25 cellular contexts compared by ENCODE assay signal in genomic region chr14:92886337-92886736, GRCh38. TPM values are rescaled to one million over a fixed set of nuclear protein-coding genes. Genes with fewer than 3 reads are reported as not detected.
DNase-seq lines count a peak whose midpoint lies in the region; ATAC-seq and TF ChIP-seq lines count a peak whose summit lies in the region.
"Had no signal": no experiment of that assay in that cellular context is flagged by ENCODE, and none has a peak within 500 bp of the region (broad histone marks: within the 10 kb centered on the region; RNA-seq: fewer than 3 reads in every experiment).

No MANE protein-coding gene starts in this region.

- H3F3A ChIP-seq in GM23338 (replicated peaks; ENCODE audit: low read depth): no peaks in the 10 kb centered on the region

- no peak overlapping the region for H2AK5ac ChIP-seq in mesendoderm (ENCODE audit: low read length)

- H4K8ac ChIP-seq in mesendoderm (ENCODE audit: low read depth, low read length): no peak overlapping the region

- peak overlapping the region; percentile 72; the same call in 1 of the 2 replicates for H2AFZ ChIP-seq in GM23338
- H2AFZ ChIP-seq: neural progenitor cell had no signal

- H3K9ac ChIP-seq in mesendoderm (ENCODE audit: low read length): no peak overlapping the region
- H3K9ac ChIP-seq: neural progenitor cell had no signal

- ATAC-seq in GM23338: no peak
- ATAC-seq: gastroesophageal sphincter had no signal

- no peaks in the 10 kb centered on the region; the same call in 2 of the 3 replicates for H3K9me3 Mint-ChIP-seq in GM23338
- H3K9me3 Mint-ChIP-seq: CD4-positive, alpha-beta T cell had no signal

- no peaks in the 10 kb centered on the region; the same call in 2 of the 3 replicates for H3K36me3 Mint-ChIP-seq in GM23338 (ENCODE audit: low read depth)
- H3K36me3 Mint-ChIP-seq: neural progenitor cell had no signal

- H3K4me1 ChIP-seq in GM23338 (ENCODE audit: insufficient read depth) (no peaks in the 10 kb centered on the region), mesendoderm (ENCODE audit: control insufficient read depth, low read depth, low read length) (no peaks in the 10 kb centered on the region)
- H3K4me1 ChIP-seq: esophagus muscularis mucosa, gastroesophageal sphincter, neural progenitor cell, prostate gland, suprapubic skin, uterus had no signal

- H3K4me3 ChIP-seq in GM23338: no peak overlapping the region
- no peak overlapping the region for H3K4me3 ChIP-seq in mesendoderm (ENCODE audit: low read length)
- H3K4me3 ChIP-seq: esophagus muscularis mucosa, gastroesophageal sphincter, lung, neural progenitor cell, prostate gland, suprapubic skin, uterus had no signal

- no peaks in the 10 kb centered on the region for H4K20me1 ChIP-seq in GM23338 (replicated peaks; ENCODE audit: insufficient read depth)

- H3K56ac ChIP-seq in mesendoderm (ENCODE audit: low read length): no peak overlapping the region

- no peak overlapping the region for H3K23ac ChIP-seq in mesendoderm (ENCODE audit: low read length)

- no CpG with 5 or more reads among the region's 11 CpGs for WGBS in mesendoderm (ENCODE audit: extremely low coverage, insufficient coverage, low lambda C conversion rate)

- H2BK5ac ChIP-seq in mesendoderm (ENCODE audit: low read length): no peak overlapping the region

- no peak overlapping the region for H4K5ac ChIP-seq in mesendoderm (ENCODE audit: low read length)

- no peaks in the 10 kb centered on the region for H3K79me2 ChIP-seq in GM23338 (replicated peaks; ENCODE audit: insufficient read depth)
- H3K79me2 ChIP-seq in mesendoderm (ENCODE audit: control insufficient read depth, insufficient read depth, low read length): no peaks in the 10 kb centered on the region

- no peak overlapping the region for H2BK15ac ChIP-seq in mesendoderm (replicated peaks; ENCODE audit: low read depth)

- H3K36me3 ChIP-seq in GM23338 (ENCODE audit: insufficient read depth): no peaks in the 10 kb centered on the region
- no peaks in the 10 kb centered on the region for H3K36me3 ChIP-seq in mesendoderm (ENCODE audit: control insufficient read depth, insufficient read depth, low read length)
- H3K36me3 ChIP-seq: esophagus muscularis mucosa, gastroesophageal sphincter, neural progenitor cell, prostate gland, suprapubic skin, uterus had no signal

- H2BK120ac ChIP-seq in mesendoderm (ENCODE audit: low read depth, low read length): no peak overlapping the region

- no peaks in the 10 kb centered on the region for H3K79me1 ChIP-seq in mesendoderm (ENCODE audit: low read length)

- no peak overlapping the region for H3K27ac ChIP-seq in GM23338 (ENCODE audit: low read depth)
- no peak overlapping the region for H3K27ac ChIP-seq in mesendoderm (ENCODE audit: low read depth, low read length)
- H3K27ac ChIP-seq: esophagus muscularis mucosa, gastroesophageal sphincter, neural progenitor cell, prostate gland, suprapubic skin, uterus had no signal

- no peak for DNase-seq in GM23338 (ENCODE audit: low spot score)
- DNase-seq in NCI-H187 treated with DMSO at 0.1 percent for 48 hours (lab: John Stamatoyannopoulos, UW): peak; percentile 54
- DNase-seq in NCI-H748 treated with DMSO at 0.1 percent for 48 hours (lab: John Stamatoyannopoulos, UW): peak; percentile 98
- DNase-seq in mesendoderm: peak; percentile 17
- no peak for DNase-seq in LoVo (ENCODE audit: low spot score)
- no peak for DNase-seq in posterior vena cava (ENCODE audit: low spot score)
- no peak for DNase-seq in NCI-H510A (lab: John Stamatoyannopoulos, UW)
- DNase-seq in stimulated activated CD4-positive, alpha-beta T cell treated with anti-CD3 and anti-CD28 coated beads, Interleukin-2, amount 100 ng/mL, for 48 hours: no peak
- DNase-seq: activated CD4-positive, alpha-beta T cell treated with anti-CD3 and anti-CD28 coated beads, Interleukin-2, amount 50 U/mL, for 48 hours; activated CD4-positive, CD25-positive, alpha-beta regulatory T cell; activated naive CD8-positive, alpha-beta T cell treated with anti-CD3 and anti-CD28 coated beads, Interleukin-2, amount 10 ng/mL, durations not matched to agents 7 days and 5 days; CD4-positive, alpha-beta T cell; effector CD4-positive, alpha-beta T cell; KBM-7; NCI-H446; uterus had no signal

- TF ChIP-seq CTCF in GM23338 (conservative IDR thresholded peaks at IDR 0.05; ENCODE audit: low read depth in 2 of 2): no peak

- H3K4me3 Mint-ChIP-seq in GM23338: no peak overlapping the region
- H3K4me3 Mint-ChIP-seq: activated naive CD8-positive, alpha-beta T cell treated with anti-CD3 and anti-CD28 coated beads, Interleukin-2, amount 10 ng/mL, durations not matched to agents 7 days and 5 days; CD4-positive, alpha-beta T cell; neural progenitor cell had no signal

- no peak overlapping the region for H3K27ac Mint-ChIP-seq in GM23338
- H3K27ac Mint-ChIP-seq: activated naive CD8-positive, alpha-beta T cell treated with anti-CD3 and anti-CD28 coated beads, Interleukin-2, amount 10 ng/mL, durations not matched to agents 7 days and 5 days; CD4-positive, alpha-beta T cell; neural progenitor cell had no signal

- H3K27me3 ChIP-seq in GM23338 (ENCODE audit: insufficient read depth) (no peaks in the 10 kb centered on the region), mesendoderm (ENCODE audit: insufficient read depth, low read length, poor library complexity) (no peaks in the 10 kb centered on the region)
- H3K27me3 ChIP-seq: neural progenitor cell, uterus had no signal

- H3K4me2 ChIP-seq in GM23338 (no peak overlapping the region), mesendoderm (ENCODE audit: low read length) (no peak overlapping the region)
- H3K4me2 ChIP-seq: neural progenitor cell had no signal

- no peaks in the 10 kb centered on the region for H3K4me1 Mint-ChIP-seq in GM23338

- no peak overlapping the region for H3K4ac ChIP-seq in mesendoderm (ENCODE audit: low read depth, low read length)

- intact Hi-C loops in posterior vena cava (cut with DNase I): no loop called here

- no peak overlapping the region for H3K18ac ChIP-seq in mesendoderm (ENCODE audit: low read length)

- H3K9me2 ChIP-seq in GM23338 (ENCODE audit: insufficient read depth): peaks cover 14% of the 10 kb centered on the region

- peaks cover 3% of the 10 kb centered on the region for H3K27me3 Mint-ChIP-seq in GM23338 (ENCODE audit: insufficient read depth, low read depth, poor library complexity)

TF ChIP-seq in GM23338, 12 proteins besides CTCF, POLR2A, EP300 and RAD21 (continues in another document):
- TF ChIP-seq, protein P1, sequence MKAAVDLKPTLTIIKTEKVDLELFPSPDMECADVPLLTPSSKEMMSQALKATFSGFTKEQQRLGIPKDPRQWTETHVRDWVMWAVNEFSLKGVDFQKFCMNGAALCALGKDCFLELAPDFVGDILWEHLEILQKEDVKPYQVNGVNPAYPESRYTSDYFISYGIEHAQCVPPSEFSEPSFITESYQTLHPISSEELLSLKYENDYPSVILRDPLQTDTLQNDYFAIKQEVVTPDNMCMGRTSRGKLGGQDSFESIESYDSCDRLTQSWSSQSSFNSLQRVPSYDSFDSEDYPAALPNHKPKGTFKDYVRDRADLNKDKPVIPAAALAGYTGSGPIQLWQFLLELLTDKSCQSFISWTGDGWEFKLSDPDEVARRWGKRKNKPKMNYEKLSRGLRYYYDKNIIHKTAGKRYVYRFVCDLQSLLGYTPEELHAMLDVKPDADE (IDR thresholded peaks at IDR 0.05): no peak
- TF ChIP-seq JUNB (IDR thresholded peaks at IDR 0.05; ENCODE audit: unreplicated experiment): no peak
- TF ChIP-seq EZH2 (IDR thresholded peaks at IDR 0.05; ENCODE audit: low read depth, unreplicated experiment): no peak

RNA-seq across cellular contexts. Expression of gene CHGA, which starts 36.6 kb away (rescaled TPM):
- total RNA-seq in GM23338 (2014; rRNA removed; shearing (Covaris generic)): 13.9 and 20.9 TPM in 2 replicates
- polyA plus RNA-seq in GM23338 (2016; fragmentation: Nextera tagmentation; extraction: Ambion mirVana): 18.9 and 19.6 TPM in 2 replicates
- polyA plus RNA-seq in mesendoderm (2013, experiment 1 of 2): 7.9 TPM
- polyA plus RNA-seq in mesendoderm (2013, experiment 2 of 2): 7.9 TPM
- total RNA-seq in posterior vena cava: under 1 TPM in 1 of 2 donors, not detected in 1; 0.29 TPM
- total RNA-seq: activated naive CD8-positive, alpha-beta T cell treated with anti-CD3 and anti-CD28 coated beads, Interleukin-2, amount 10 ng/mL, durations not matched to agents 7 days and 5 days; CD4-positive, alpha-beta T cell; chondrocyte; Daoy; HT-29 had no signal

Comparison
In these comparisons a context has a peak if more than half of its experiments do, and no peak if none do; other contexts are left out.
1. DNase-seq: peak in NCI-H187 treated with DMSO at 0.1 percent for 48 hours (single experiment), NCI-H748 treated with DMSO at 0.1 percent for 48 hours (single experiment) and mesendoderm (single experiment); none in GM23338 (single experiment), LoVo (single experiment), posterior vena cava (single experiment), NCI-H510A (single experiment) and stimulated activated CD4-positive, alpha-beta T cell treated with anti-CD3 and anti-CD28 coated beads, Interleukin-2, amount 100 ng/mL, for 48 hours (0 of 2).
2. RNA of gene CHGA, which starts 36.6 kb away (total RNA-seq): 13.9 to 20.9 TPM in GM23338; 0.29 TPM in posterior vena cava; every median in the first group is over 10 times any median in the second.